ENCODE assay signal across 16 cellular contexts in genomic region chr10:72106896-72107295, GRCh38. TPM values are rescaled to one million over a fixed set of nuclear protein-coding genes. Genes with fewer than 3 reads are reported as not detected.
A peak's percentile ranks its signal among the peaks of the same experiment; 100 is the strongest.
DNase-seq lines count a peak whose midpoint lies in the region; ATAC-seq and TF ChIP-seq lines count a peak whose summit lies in the region.
"Had no signal": no experiment of that assay in that cellular context is flagged by ENCODE, and none has a peak within 500 bp of the region (broad histone marks: within the 10 kb centered on the region; RNA-seq: fewer than 3 reads in every experiment).

No MANE protein-coding gene starts in this region.

- H3K27ac Mint-ChIP-seq in activated naive CD4-positive, alpha-beta T cell treated with anti-CD3 and anti-CD28 coated beads, Interleukin-2, amount 50 U/mL, for 24 hours: peak overlapping the region; percentile 95

- H3K27me3 ChIP-seq in PC-9 (ENCODE audit: insufficient read depth, low read depth): no peaks in the 10 kb centered on the region
- H3K27me3 ChIP-seq: tibial artery had no signal

- H3K4me1 ChIP-seq in PC-9 (replicated peaks; ENCODE audit: insufficient read depth): peaks cover 60% of the 10 kb centered on the region

- H3K4me3 Mint-ChIP-seq in activated naive CD4-positive, alpha-beta T cell treated with anti-CD3 and anti-CD28 coated beads, Interleukin-2, amount 50 U/mL, for 24 hours: peak overlapping the region; percentile 74

- H3K9me3 Mint-ChIP-seq in activated naive CD4-positive, alpha-beta T cell treated with anti-CD3 and anti-CD28 coated beads, Interleukin-2, amount 50 U/mL, for 24 hours: no peaks in the 10 kb centered on the region

- no peak overlapping the region for H3K4me3 ChIP-seq in PC-9
- H3K4me3 ChIP-seq: mucosa of descending colon, tibial artery had no signal

- no peaks in the 10 kb centered on the region for H3K9me2 ChIP-seq in PC-9 (ENCODE audit: insufficient read depth)

- peak overlapping the region; percentile 57 for H3K4me2 ChIP-seq in PC-9

- DNase-seq in activated naive CD4-positive, alpha-beta T cell treated with anti-CD3 and anti-CD28 coated beads, Interleukin-2, amount 50 U/mL, for 16 hours: no peak
- DNase-seq in PC-9: peak in 1 of 2 experiments; percentile 57
- no peak for DNase-seq in substantia nigra (lab: John Stamatoyannopoulos, UW)
- no peak for DNase-seq in NCI-H2107 (lab: John Stamatoyannopoulos, UW)
- no peak for DNase-seq in DMS53 (lab: John Stamatoyannopoulos, UW)
- DNase-seq: DMS79 treated with DMSO at 0.1 percent for 48 hours; effector CD8-positive, alpha-beta T cell; foreskin fibroblast; mucosa of descending colon; NCI-H2029; NCI-H774; stimulated activated CD4-positive, alpha-beta T cell treated with anti-CD3 and anti-CD28 coated beads, Interleukin-15, amount 100 ng/mL, for 24 hours; tibial artery had no signal

- no peak for TF ChIP-seq CTCF in PC-9 (conservative IDR thresholded peaks at IDR 0.05)

- no peak overlapping the region for H2AFZ ChIP-seq in PC-9

- peaks cover 2% of the 10 kb centered on the region; the same call in 1 of the 2 replicates for H3K36me3 ChIP-seq in PC-9 (ENCODE audit: low read depth)

- intact Hi-C loops in PC-9 (cut with micrococcal nuclease; ENCODE audit: unreplicated experiment): loop anchor here (1.0 kb wide), 2 partner anchors 27 to 64 kb away; no protein-coding TSS in a partner anchor

- ATAC-seq in HG03135 (IDR thresholded peaks at IDR 0.05; ENCODE audit: unreplicated experiment): no peak

- CTCF ChIA-PET in PC-9 (lab: Charles Lee): no interaction called here

- H4K20me1 ChIP-seq in PC-9 (ENCODE audit: insufficient read depth): no peaks in the 10 kb centered on the region

- TSS peak; percentile 70 for BruUV-seq in PC-9 (replicated peaks; lab: Mats Ljungman, UMichigan)

- H3K27me3 Mint-ChIP-seq in activated naive CD4-positive, alpha-beta T cell treated with anti-CD3 and anti-CD28 coated beads, Interleukin-2, amount 50 U/mL, for 24 hours: no peaks in the 10 kb centered on the region

- peaks cover 9% of the 10 kb centered on the region for H3K36me3 Mint-ChIP-seq in activated naive CD4-positive, alpha-beta T cell treated with anti-CD3 and anti-CD28 coated beads, Interleukin-2, amount 50 U/mL, for 24 hours

- H3K27ac ChIP-seq in PC-9 (peak overlapping the region; percentile 88), cingulate gyrus (ENCODE audit: low read depth, low read length) (peak overlapping the region; percentile 0), substantia nigra (ENCODE audit: low read depth, low read length, poor library complexity, severe bottlenecking) (peak overlapping the region; percentile 60)
- H3K27ac ChIP-seq: tibial artery had no signal

- H3K9me3 ChIP-seq in PC-9 (ENCODE audit: insufficient read depth, low read depth): no peaks in the 10 kb centered on the region
- H3K9me3 ChIP-seq: mucosa of descending colon, tibial artery had no signal

- POLR2A ChIA-PET in PC-9 (lab: Charles Lee; ENCODE audit: unreplicated experiment): no interaction called here

- peaks cover 61% of the 10 kb centered on the region for H3F3A ChIP-seq in PC-9 (ENCODE audit: insufficient read depth, low read depth)

- H3K79me2 ChIP-seq in PC-9 (ENCODE audit: low read depth): peaks cover 7% of the 10 kb centered on the region; the same call in 1 of the 2 replicates

- peaks cover 90% of the 10 kb centered on the region for H3K4me1 Mint-ChIP-seq in activated naive CD4-positive, alpha-beta T cell treated with anti-CD3 and anti-CD28 coated beads, Interleukin-2, amount 50 U/mL, for 24 hours

RNA-seq across cellular contexts. Expression of gene SPOCK2, which starts 18.5 kb away (rescaled TPM):
- 4.2 and 5.3 TPM in 2 replicates for total RNA-seq in PC-9 (2021)

Comparison
In these comparisons a context has a peak if more than half of its experiments do, and no peak if none do; other contexts are left out.
1. H3K27ac ChIP-seq: peak in every context shown above with its lines; median percentile 88 in PC-9; 60 in substantia nigra; 0 in cingulate gyrus.